ENCODE assay signal across 20 cellular contexts in the genomic region with DNA sequence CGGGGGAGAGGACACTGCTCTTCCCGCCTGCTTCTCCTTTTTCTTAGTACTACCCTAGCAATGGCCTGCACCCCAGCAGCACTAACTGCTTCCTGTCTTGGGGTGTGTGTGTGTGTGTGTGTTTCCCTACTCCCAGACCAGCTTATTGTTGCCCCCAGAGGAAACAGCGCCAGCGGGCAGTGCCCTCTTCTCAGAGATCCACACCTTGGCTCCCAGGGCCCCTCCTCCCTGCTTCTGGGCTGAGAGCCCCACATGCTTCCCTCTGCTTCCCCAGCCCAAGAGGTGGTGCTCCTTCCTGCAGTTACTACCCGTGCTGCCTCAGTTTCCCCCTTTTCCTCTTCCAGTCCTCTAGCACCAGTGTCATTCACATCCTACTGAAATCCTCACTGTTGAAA. TPM values are rescaled to one million over a fixed set of nuclear protein-coding genes. Genes with fewer than 3 reads are reported as not detected.
"Had no signal": no experiment of that assay in that cellular context is flagged by ENCODE, and none has a peak within 500 bp of the region (broad histone marks: within the 10 kb centered on the region; RNA-seq: fewer than 3 reads in every experiment).

No MANE protein-coding gene starts in this region.

- H3K9me3 ChIP-seq: body of pancreas, transverse colon had no signal

- H3K27ac ChIP-seq: body of pancreas, epithelial cell of prostate, parathyroid adenoma, transverse colon had no signal

- ATAC-seq: activated naive CD4-positive, alpha-beta T cell treated with anti-CD3 and anti-CD28 coated beads, Interleukin-2, amount 50 U/mL, for 72 hours; body of pancreas; effector memory CD8-positive, alpha-beta T cell; T-helper 17 cell had no signal

- DNase-seq: activated CD4-positive, alpha-beta T cell treated with anti-CD3 and anti-CD28 coated beads for 1 hour; activated CD4-positive, alpha-beta T cell treated with anti-CD3 and anti-CD28 coated beads, Interleukin-2, amount 50 U/mL, for 48 hours; activated effector memory CD4-positive, alpha-beta T cell treated with Interleukin-2 at 50 U/mL for 16 hours; amygdala; central memory CD4-positive, alpha-beta T cell; effector memory CD8-positive, alpha-beta T cell; foreskin melanocyte; kidney glomerular epithelial cell; stimulated activated CD4-positive, alpha-beta T cell treated with anti-CD3 and anti-CD28 coated beads, Interleukin-15, amount 100 ng/mL, for 24 hours; stimulated activated CD4-positive, alpha-beta T cell treated with anti-CD3 and anti-CD28 coated beads, Interleukin-4, amount 100 ng/mL, for 1 hour; stimulated activated naive CD4-positive, alpha-beta T cell treated with Interleukin-2 at 50 U/mL for 16 hours; substantia nigra; T-helper 17 cell; transverse colon had no signal

- H3K27me3 ChIP-seq: body of pancreas, transverse colon had no signal

- H3K9ac ChIP-seq: parathyroid adenoma had no signal

- H3K9me3 Mint-ChIP-seq: activated naive CD4-positive, alpha-beta T cell treated with anti-CD3 and anti-CD28 coated beads, Interleukin-2, amount 50 U/mL, for 72 hours; effector memory CD8-positive, alpha-beta T cell had no signal

- H3K4me3 ChIP-seq: body of pancreas, transverse colon had no signal

- H3K36me3 ChIP-seq: transverse colon had no signal

- H3K4me1 ChIP-seq: parathyroid adenoma had no signal

- H3K27me3 Mint-ChIP-seq: effector memory CD8-positive, alpha-beta T cell; T-helper 17 cell had no signal

- H3K4me3 Mint-ChIP-seq: effector memory CD8-positive, alpha-beta T cell; T-helper 17 cell had no signal

- H2AFZ ChIP-seq: parathyroid adenoma had no signal

- H3K27ac Mint-ChIP-seq: effector memory CD8-positive, alpha-beta T cell; T-helper 17 cell had no signal

RNA-seq across cellular contexts. Expression of a gene that starts 45.9 kb away (rescaled TPM):
- total RNA-seq: activated naive CD4-positive, alpha-beta T cell treated with anti-CD3 and anti-CD28 coated beads, Interleukin-2, amount 50 U/mL, for 72 hours; body of pancreas; fibroblast of lung; lower leg skin had no signal
- polyA plus RNA-seq: fibroblast of lung had no signal
